13 cellular contexts compared by ENCODE assay signal in genomic region chr2:30385327-30385726, GRCh38.
DNase-seq lines count a peak whose midpoint lies in the region; ATAC-seq and TF ChIP-seq lines count a peak whose summit lies in the region.
"Had no signal": no experiment of that assay in that cellular context is flagged by ENCODE, and none has a peak within 500 bp of the region (broad histone marks: within the 10 kb centered on the region; RNA-seq: fewer than 3 reads in every experiment).

No MANE protein-coding gene starts in this region.

- TF ChIP-seq POLR2A in prostate gland (IDR thresholded peaks at IDR 0.05), result no peak

- H3K36me3 Mint-ChIP-seq in type B pancreatic cell, result no peaks in the 10 kb centered on the region
- H3K36me3 Mint-ChIP-seq: brain, mesothelial cell of epicardium had no signal

- no peak overlapping the region for H3K4me3 ChIP-seq in prostate gland

- in situ Hi-C loops in T47D (cut with HindIII; ENCODE audit: low pct_unique_long_range_greater_than_20kb, low sequenced_read_pairs), result no loop called here

- DNase-seq in AG08396 (ENCODE audit: low spot score) (peak; percentile 60), LHCN-M2 (ENCODE audit: low read depth) (peak; percentile 44), T47D (ENCODE audit: low read depth in 1 of 2, low spot score in 1 of 2) (peak; percentile 26 to 47), left lobe of liver (ENCODE audit: low spot score) (no peak), prostate gland (ENCODE audit: low spot score) (no peak), SKM-1 (lab: John Stamatoyannopoulos, UW; ENCODE audit: unreplicated experiment) (no peak), NCI-H2107 (lab: John Stamatoyannopoulos, UW) (no peak), type B pancreatic cell (ENCODE audit: extremely low spot score, unreplicated experiment) (no peak)
- DNase-seq: BE2C, NCI-H524 treated with DMSO at 0.1 percent for 48 hours, small intestine had no signal

- no peaks in the 10 kb centered on the region for H3K27me3 ChIP-seq in prostate gland (replicated peaks; ENCODE audit: insufficient read depth)
- H3K27me3 ChIP-seq: BE2C had no signal

- no peaks in the 10 kb centered on the region for H3K36me3 ChIP-seq in prostate gland
- H3K36me3 ChIP-seq: BE2C had no signal

- no peak overlapping the region for H3K27ac ChIP-seq in prostate gland

- peak; percentile 64 for ATAC-seq in left lobe of liver

- no peak overlapping the region for H3K27ac Mint-ChIP-seq in type B pancreatic cell
- H3K27ac Mint-ChIP-seq: brain, mesothelial cell of epicardium had no signal

- no peaks in the 10 kb centered on the region for H3K4me1 ChIP-seq in prostate gland (replicated peaks)
- H3K4me1 ChIP-seq: BE2C had no signal

- TF ChIP-seq CTCF in prostate gland (IDR thresholded peaks at IDR 0.05) (no peak), type B pancreatic cell (conservative IDR thresholded peaks at IDR 0.05) (no peak)

- H3K27me3 Mint-ChIP-seq in type B pancreatic cell, result peaks cover 38% of the 10 kb centered on the region

- H3K9me3 Mint-ChIP-seq in type B pancreatic cell, result no peaks in the 10 kb centered on the region
- H3K9me3 Mint-ChIP-seq: mesothelial cell of epicardium had no signal

- no peak overlapping the region for H3K4me3 Mint-ChIP-seq in type B pancreatic cell
- H3K4me3 Mint-ChIP-seq: brain, mesothelial cell of epicardium had no signal

- no peaks in the 10 kb centered on the region for H3K4me1 Mint-ChIP-seq in type B pancreatic cell (ENCODE audit: unreplicated experiment)
- H3K4me1 Mint-ChIP-seq: mesothelial cell of epicardium had no signal

- no peaks in the 10 kb centered on the region for H3K9me3 ChIP-seq in prostate gland
- H3K9me3 ChIP-seq: BE2C had no signal

- intact Hi-C loops in prostate gland (cut with DNase I), result no loop called here

- 21% methylated on average over 5 of the region's 5 CpGs for WGBS in prostate gland

Comparison
In these comparisons a context has a peak if more than half of its experiments do, and no peak if none do; other contexts are left out.
1. DNase-seq: peak in AG08396 (single experiment), LHCN-M2 (single experiment) and T47D (2 of 2); none in left lobe of liver (single experiment), prostate gland (single experiment), SKM-1 (single experiment), NCI-H2107 (single experiment) and type B pancreatic cell (single experiment).